Comparison of ENCODE assay signal across 20 cellular contexts in genomic region chr11:126118806-126119205, GRCh38. TPM values are rescaled to one million over a fixed set of nuclear protein-coding genes. Genes with fewer than 3 reads are reported as not detected.
DNase-seq lines count a peak whose midpoint lies in the region; ATAC-seq and TF ChIP-seq lines count a peak whose summit lies in the region.
"Had no signal": no experiment of that assay in that cellular context is flagged by ENCODE, and none has a peak within 500 bp of the region (broad histone marks: within the 10 kb centered on the region; RNA-seq: fewer than 3 reads in every experiment).

No MANE protein-coding gene starts in this region.

- intact Hi-C loops in spleen (cut with DNase I; ENCODE audit: low total_unique reads): no loop called here

- H3K36me3 Mint-ChIP-seq in nephron progenitor cell (ENCODE audit: low read depth): no peaks in the 10 kb centered on the region
- no peaks in the 10 kb centered on the region for H3K36me3 Mint-ChIP-seq in activated T-cell treated with anti-CD3 and anti-CD28 coated beads, Interleukin-2, amount 50 U/mL, for 24 hours (ENCODE audit: low read depth)
- H3K36me3 Mint-ChIP-seq: CD14-positive monocyte had no signal

- no peaks in the 10 kb centered on the region for H3K27me3 ChIP-seq in spleen (replicated peaks in 1 of 7)
- H3K27me3 ChIP-seq: SJCRH30 had no signal

- no peak for ATAC-seq in GM19463 (IDR thresholded peaks at IDR 0.05; ENCODE audit: unreplicated experiment)
- ATAC-seq: A549, K562 had no signal

- H3K4me3 Mint-ChIP-seq in nephron progenitor cell: no peak overlapping the region
- H3K4me3 Mint-ChIP-seq in activated T-cell treated with anti-CD3 and anti-CD28 coated beads, Interleukin-2, amount 50 U/mL, for 24 hours: no peak overlapping the region
- H3K4me3 Mint-ChIP-seq: B cell, CD14-positive monocyte had no signal

- H3K9me3 Mint-ChIP-seq in nephron progenitor cell: no peaks in the 10 kb centered on the region
- no peaks in the 10 kb centered on the region for H3K9me3 Mint-ChIP-seq in activated T-cell treated with anti-CD3 and anti-CD28 coated beads, Interleukin-2, amount 50 U/mL, for 24 hours
- H3K9me3 Mint-ChIP-seq: CD14-positive monocyte had no signal

- H3K4me1 Mint-ChIP-seq in nephron progenitor cell: peaks cover 71% of the 10 kb centered on the region
- H3K4me1 Mint-ChIP-seq in activated T-cell treated with anti-CD3 and anti-CD28 coated beads, Interleukin-2, amount 50 U/mL, for 24 hours (ENCODE audit: low read depth): no peaks in the 10 kb centered on the region
- H3K4me1 Mint-ChIP-seq: B cell, CD14-positive monocyte had no signal

- DNase-seq in globus pallidus (ENCODE audit: low spot score) (peak; percentile 16), nephron progenitor cell (no peak), spleen (peak; percentile 47), GF-D8 (lab: John Stamatoyannopoulos, UW) (no peak)
- DNase-seq in activated T-cell treated with anti-CD3 and anti-CD28 coated beads, Interleukin-2, amount 50 U/mL, for 24 hours: no peak
- DNase-seq: MM.1S, NCI-H1092 treated with DMSO at 0.1 percent for 48 hours, NCI-H1436 treated with DMSO at 0.1 percent for 48 hours, NCI-H2029 treated with DMSO at 0.1 percent for 48 hours, NCI-H2171 treated with DMSO at 0.1 percent for 48 hours, NCI-H446, NCI-H526, OCI-M1, SJCRH30 had no signal

- TF ChIP-seq CTCF in VCaP (conservative IDR thresholded peaks at IDR 0.05): no peak
- no peak for TF ChIP-seq CTCF in nephron progenitor cell (IDR thresholded peaks at IDR 0.05)
- TF ChIP-seq CTCF in spleen (IDR thresholded peaks at IDR 0.05 in 8 of 11, conservative IDR thresholded peaks at IDR 0.05 in 3 of 11): no peak

- H3K4me3 ChIP-seq in spleen: no peak overlapping the region
- H3K4me3 ChIP-seq: A549, K562, SJCRH30 had no signal

- no peaks in the 10 kb centered on the region for H3K36me3 ChIP-seq in spleen
- H3K36me3 ChIP-seq: SJCRH30 had no signal

- H3K9me3 ChIP-seq in spleen: no peaks in the 10 kb centered on the region
- H3K9me3 ChIP-seq: A549, SJCRH30 had no signal

- peak overlapping the region; percentile 52 for H3K27ac Mint-ChIP-seq in nephron progenitor cell
- no peak overlapping the region for H3K27ac Mint-ChIP-seq in activated T-cell treated with anti-CD3 and anti-CD28 coated beads, Interleukin-2, amount 50 U/mL, for 24 hours
- H3K27ac Mint-ChIP-seq: B cell, CD14-positive monocyte had no signal

- H3K27me3 Mint-ChIP-seq in nephron progenitor cell (ENCODE audit: low read depth, poor library complexity): peaks cover 12% of the 10 kb centered on the region
- H3K27me3 Mint-ChIP-seq in activated T-cell treated with anti-CD3 and anti-CD28 coated beads, Interleukin-2, amount 50 U/mL, for 24 hours: no peaks in the 10 kb centered on the region

- H3K27ac ChIP-seq in VCaP (peak overlapping the region; percentile 14; the same call in 1 of the 2 replicates), spleen (no peak overlapping the region)
- H3K27ac ChIP-seq: A549, SJCRH30 had no signal

- WGBS in spleen, 5 donors: 76 to 90% (median 78%) methylated on average over 9 to 10 of the region's 10 CpGs

- H3K4me1 ChIP-seq in spleen: peaks cover 0 to 11% (median 0%) of the 10 kb centered on the region in 6 donors

- no peak for TF ChIP-seq POLR2A in spleen (IDR thresholded peaks at IDR 0.05)

RNA-seq across cellular contexts. Expression of gene CDON, which starts 56.1 kb away (rescaled TPM):
- total RNA-seq in spleen: 1 to 10 TPM; 1.8 to 5.3 (median 3.6) TPM
- polyA plus RNA-seq in spleen: under 1 TPM; 0.30 to 0.58 (median 0.45) TPM
- total RNA-seq: B cell had no signal
- polyA plus RNA-seq: CD14-positive monocyte had no signal

Comparison
In these comparisons a context has a peak if more than half of its experiments do, and no peak if none do; other contexts are left out.
1. DNase-seq: peak in globus pallidus (single experiment) and spleen (single experiment); none in nephron progenitor cell (single experiment), GF-D8 (single experiment) and activated T-cell treated with anti-CD3 and anti-CD28 coated beads, Interleukin-2, amount 50 U/mL, for 24 hours (single experiment).